ENCODE assay signal across 26 cellular contexts in the genomic region with DNA sequence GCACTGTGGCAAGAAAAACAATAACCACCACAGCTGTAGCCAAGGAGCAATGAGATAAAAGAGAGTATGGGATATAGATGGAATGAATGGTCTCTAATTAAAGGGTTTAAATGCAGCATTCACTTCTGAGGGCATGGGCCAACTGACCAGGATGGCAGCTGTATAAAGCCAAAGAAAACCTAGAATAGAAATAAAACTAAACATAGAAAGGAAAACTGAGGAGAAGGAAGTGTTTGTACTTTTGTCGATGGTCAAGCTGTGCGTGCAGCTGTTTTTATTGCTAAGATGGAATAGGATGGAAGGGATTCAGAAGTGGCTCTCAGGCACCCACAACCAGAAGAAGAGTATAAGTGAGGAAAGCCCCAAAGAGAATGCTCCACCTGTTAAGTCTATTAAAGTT.
"Had no signal": no experiment of that assay in that cellular context is flagged by ENCODE, and none has a peak within 500 bp of the region (broad histone marks: within the 10 kb centered on the region; RNA-seq: fewer than 3 reads in every experiment).

No MANE protein-coding gene starts in this region.

- ATAC-seq: activated CD4-positive, CD25-positive, alpha-beta regulatory T cell treated with anti-CD3 and anti-CD28 coated beads, Interleukin-2, amount 50 U/mL, for 24 hours; activated CD8-positive, alpha-beta T cell treated with anti-CD3 and anti-CD28 coated beads for 36 hours; activated T-cell treated with anti-CD3 and anti-CD28 coated beads, Interleukin-2, amount 50 U/mL, for 4 hours; activated T-helper 17 cell treated with anti-CD3 and anti-CD28 coated beads, Interleukin-2, amount 50 U/mL, for 72 hours; esophagus mucosa; T-helper 17 cell had no signal

- H3K4me3 ChIP-seq: coronary artery, dorsolateral prefrontal cortex had no signal

- H3K27me3 ChIP-seq: brain microvascular endothelial cell, dorsolateral prefrontal cortex had no signal

- H3K27ac ChIP-seq: brain microvascular endothelial cell, coronary artery, dorsolateral prefrontal cortex, WERI-Rb-1 had no signal

- DNase-seq: activated B cell treated with CpG ODN at 0.5 μM for 24 hours; activated CD4-positive, alpha-beta T cell treated with anti-CD3 and anti-CD28 coated beads for 48 hours; activated CD4-positive, alpha-beta T cell treated with anti-CD3 and anti-CD28 coated beads, Interleukin-2, amount 50 U/mL, for 1 hour; activated CD4-positive, alpha-beta T cell treated with anti-CD3 and anti-CD28 coated beads, Interleukin-2, amount 50 U/mL, for 48 hours; activated CD8-positive, alpha-beta memory T cell treated with anti-CD3 and anti-CD28 coated beads for 24 hours; activated CD8-positive, alpha-beta T cell treated with anti-CD3 and anti-CD28 coated beads for 36 hours; activated effector memory CD4-positive, alpha-beta T cell treated with Interleukin-2 at 50 U/mL for 16 hours; activated gamma-delta T cell treated with Interleukin-2 at 50 U/mL for 16 hours; activated naive CD4-positive, alpha-beta T cell treated with anti-CD3 and anti-CD28 coated beads, Interleukin-2, amount 50 U/mL, for 16 hours; activated naive CD4-positive, alpha-beta T cell treated with Interleukin-2 at 50 U/mL for 16 hours; activated T-cell treated with anti-CD3 and anti-CD28 coated beads, Interleukin-2, amount 50 U/mL, for 4 hours; amniotic stem cell; anterior cingulate cortex; brain microvascular endothelial cell; dorsolateral prefrontal cortex; effector memory CD4-positive, alpha-beta T cell; endodermal cell; foreskin fibroblast; T-helper 1 cell; T-helper 17 cell; T1000; WERI-Rb-1 had no signal
